13 cellular contexts compared by ENCODE assay signal in the genomic region with DNA sequence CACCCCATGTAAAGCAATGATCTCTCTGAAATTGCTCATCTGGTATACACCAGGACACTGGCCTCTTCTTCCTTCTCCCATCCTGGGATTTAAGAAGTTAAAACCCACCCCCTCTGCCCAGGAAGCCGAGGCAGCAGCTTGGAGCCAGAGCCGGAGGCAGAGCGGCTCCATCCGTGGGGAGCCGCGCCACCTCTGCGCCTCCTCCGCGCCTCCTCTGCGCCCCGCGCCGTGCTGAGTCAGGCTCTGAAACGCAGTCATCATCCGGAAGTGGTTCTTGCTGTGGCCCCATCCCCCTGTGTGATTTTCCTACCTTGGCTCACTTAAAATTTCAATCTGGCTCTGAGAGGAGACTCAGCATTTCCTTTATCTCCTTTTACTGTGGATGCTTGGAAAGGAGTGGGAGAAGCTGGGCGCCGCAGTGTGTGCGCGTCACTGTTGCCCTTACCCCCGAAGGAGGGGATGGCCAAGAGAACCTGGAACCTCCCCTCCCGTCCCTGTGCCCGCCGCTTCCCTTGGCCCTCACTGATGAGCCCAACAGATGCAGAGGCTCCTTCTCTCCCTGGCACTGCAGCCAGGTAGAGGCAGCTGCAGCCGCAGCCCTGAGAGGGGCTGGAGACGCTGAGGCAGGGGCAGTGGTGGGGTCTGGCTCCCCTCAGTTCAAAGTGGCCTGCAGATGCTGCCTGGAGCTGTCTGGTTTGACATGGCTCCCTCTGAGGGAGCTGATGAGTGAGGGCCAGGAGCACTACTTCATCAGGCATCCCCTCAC. TPM values are rescaled to one million over a fixed set of nuclear protein-coding genes. Genes with fewer than 3 reads are reported as not detected.
A peak's percentile ranks its signal among the peaks of the same experiment; 100 is the strongest.
DNase-seq lines count a peak whose midpoint lies in the region; ATAC-seq, FAIRE-seq and TF ChIP-seq lines count a peak whose summit lies in the region.
"Had no signal": no experiment of that assay in that cellular context is flagged by ENCODE, and none has a peak within 500 bp of the region (broad histone marks: within the 10 kb centered on the region; RNA-seq: fewer than 3 reads in every experiment).

No MANE protein-coding gene starts in this region.

- no peak overlapping the region for H3K4me2 ChIP-seq in Karpas-422 (ENCODE audit: low read depth, low read length, poor library complexity, severe bottlenecking)
- H3K4me2 ChIP-seq: PC-9 had no signal

- no peak for FAIRE-seq in kidney (lab: Jason Lieb, UNC)
- FAIRE-seq: urothelium cell line had no signal

- peak; percentile 20 for DNase-seq in Right ventricle myocardium superior
- no peak for DNase-seq in left ventricle myocardium superior
- DNase-seq in amniotic epithelial cell (ENCODE audit: low read depth): peak; percentile 67
- DNase-seq in kidney: peak; percentile 55
- no peak for DNase-seq in activated CD8-positive, alpha-beta T cell treated with anti-CD3 and anti-CD28 coated beads for 36 hours
- no peak for DNase-seq in NCI-H1417 (lab: John Stamatoyannopoulos, UW)
- DNase-seq in NCI-H82 treated with DMSO at 0.1 percent for 48 hours (lab: John Stamatoyannopoulos, UW; ENCODE audit: unreplicated experiment): no peak
- no peak for DNase-seq in Karpas-422
- DNase-seq: natural killer cell, PC-9, T-helper 9 cell had no signal

- POLR2A ChIA-PET in activated CD8-positive, alpha-beta T cell treated with anti-CD3 and anti-CD28 coated beads for 36 hours (lab: Charles Lee): interaction anchor here (0.6 to 0.8 kb wide), 2 partner anchors 15 to 130 kb away, joined by 3 read pairs; a partner anchor contains a TSS

- no peaks in the 10 kb centered on the region for H3K27me3 Mint-ChIP-seq in activated CD8-positive, alpha-beta T cell treated with anti-CD3 and anti-CD28 coated beads for 36 hours

- CTCF ChIA-PET in activated CD8-positive, alpha-beta T cell treated with anti-CD3 and anti-CD28 coated beads for 36 hours (lab: Charles Lee): no interaction called here

- H4K20me1 ChIP-seq in Karpas-422 (ENCODE audit: insufficient read depth, low read depth, low read length): peaks cover 15% of the 10 kb centered on the region; the same call in 1 of the 2 replicates

- no peaks in the 10 kb centered on the region for H3K9me2 ChIP-seq in Karpas-422 (replicated peaks; ENCODE audit: insufficient read depth, low read length)

- H3K9me3 ChIP-seq in kidney (ENCODE audit: control insufficient read depth in 1 of 2, low read length in 2 of 2) (no peaks in the 10 kb centered on the region), Karpas-422 (ENCODE audit: low read length) (no peaks in the 10 kb centered on the region)

- TF ChIP-seq CTCF in kidney (IDR thresholded peaks at IDR 0.05; ENCODE audit: borderline replicate concordance, extremely low read depth, insufficient read depth): no peak
- no peak for TF ChIP-seq CTCF in activated CD8-positive, alpha-beta T cell treated with anti-CD3 and anti-CD28 coated beads for 36 hours (IDR thresholded peaks at IDR 0.05)

- H3K27ac Mint-ChIP-seq in activated CD8-positive, alpha-beta T cell treated with anti-CD3 and anti-CD28 coated beads for 36 hours: no peak overlapping the region

- H3K36me3 ChIP-seq in kidney (ENCODE audit: control insufficient read depth in 1 of 2, insufficient read depth in 2 of 2, low read length in 2 of 2) (no peaks in the 10 kb centered on the region), Karpas-422 (ENCODE audit: insufficient read depth, low read length) (no peaks in the 10 kb centered on the region)
- H3K36me3 ChIP-seq: cardiac muscle cell had no signal

- H3K9ac ChIP-seq in kidney (ENCODE audit: low read length in 2 of 2): no peak overlapping the region
- no peak overlapping the region for H3K9ac ChIP-seq in Karpas-422 (ENCODE audit: low read length)

- H3K27ac ChIP-seq in kidney (ENCODE audit: low read depth in 2 of 2, low read length in 2 of 2) (no peak overlapping the region), Karpas-422 (ENCODE audit: low read length) (no peak overlapping the region)
- H3K27ac ChIP-seq: cardiac muscle cell, PC-9 had no signal

- no peak overlapping the region for H2AFZ ChIP-seq in Karpas-422 (ENCODE audit: low read length)
- H2AFZ ChIP-seq: PC-9 had no signal

- peaks cover 15% of the 10 kb centered on the region for H3K4me1 Mint-ChIP-seq in activated CD8-positive, alpha-beta T cell treated with anti-CD3 and anti-CD28 coated beads for 36 hours (ENCODE audit: low read depth)

- H3K4me3 Mint-ChIP-seq in activated CD8-positive, alpha-beta T cell treated with anti-CD3 and anti-CD28 coated beads for 36 hours: no peak overlapping the region

- ATAC-seq in Right ventricle myocardium superior (ENCODE audit: poor library complexity) (no peak), left ventricle myocardium superior (no peak)
- ATAC-seq in activated CD8-positive, alpha-beta T cell treated with anti-CD3 and anti-CD28 coated beads for 36 hours: no peak

- H3K4me3 ChIP-seq in kidney (ENCODE audit: low read length in 2 of 2): no peak overlapping the region
- no peak overlapping the region for H3K4me3 ChIP-seq in Karpas-422 (ENCODE audit: low read length)
- H3K4me3 ChIP-seq: cardiac muscle cell, PC-9 had no signal

- intact Hi-C loops in Right ventricle myocardium superior (cut with DNase I) (no loop called here), left ventricle myocardium superior (cut with micrococcal nuclease) (no loop called here), kidney (cut with DNase I) (no loop called here)
- intact Hi-C loops in activated CD8-positive, alpha-beta T cell treated with anti-CD3 and anti-CD28 coated beads for 36 hours (cut with micrococcal nuclease): no loop called here

- H3K27me3 ChIP-seq in Karpas-422 (ENCODE audit: low read length): no peaks in the 10 kb centered on the region
- H3K27me3 ChIP-seq: cardiac muscle cell had no signal

- H3K4me1 ChIP-seq in kidney (ENCODE audit: control insufficient read depth in 1 of 2, insufficient read depth in 1 of 2, low read depth in 1 of 2, low read length in 2 of 2): no peaks in the 10 kb centered on the region
- no peaks in the 10 kb centered on the region for H3K4me1 ChIP-seq in Karpas-422 (ENCODE audit: low read length)

- H3K36me3 Mint-ChIP-seq in activated CD8-positive, alpha-beta T cell treated with anti-CD3 and anti-CD28 coated beads for 36 hours (ENCODE audit: low read depth): no peaks in the 10 kb centered on the region
- H3K36me3 Mint-ChIP-seq: natural killer cell had no signal

- H3K79me2 ChIP-seq in Karpas-422 (ENCODE audit: low read length): no peaks in the 10 kb centered on the region

- H3K9me3 Mint-ChIP-seq in activated CD8-positive, alpha-beta T cell treated with anti-CD3 and anti-CD28 coated beads for 36 hours: no peaks in the 10 kb centered on the region
- H3K9me3 Mint-ChIP-seq: natural killer cell had no signal

RNA-seq across cellular contexts. Expression of a gene that starts 15.3 kb away (rescaled TPM):
- total RNA-seq in Right ventricle myocardium superior (4.3 TPM), left ventricle myocardium superior (4.9 TPM), kidney (16.1 TPM)
- polyA plus RNA-seq in kidney (ENCODE audit: insufficient read depth, low read depth, low replicate concordance): 2.9 TPM
- total RNA-seq in activated CD8-positive, alpha-beta T cell treated with anti-CD3 and anti-CD28 coated beads for 36 hours: 10 to 100 TPM; 16.5 to 16.8 TPM
- total RNA-seq in Karpas-422 (2014; rRNA removed; shearing (Covaris generic); ENCODE audit: low replicate concordance): 3.9 and 7.9 TPM in 2 replicates

RNA-seq across cellular contexts. Expression of a gene that starts 38.2 kb away (rescaled TPM):
- total RNA-seq in Right ventricle myocardium superior (21.2 TPM), left ventricle myocardium superior (18.5 TPM), kidney (28.1 TPM)
- 19.6 TPM for polyA plus RNA-seq in kidney (ENCODE audit: insufficient read depth, low read depth, low replicate concordance)
- 100 to 1,000 TPM; 290 to 299 TPM for total RNA-seq in activated CD8-positive, alpha-beta T cell treated with anti-CD3 and anti-CD28 coated beads for 36 hours
- 27.3 and 57.0 TPM in 2 replicates for total RNA-seq in Karpas-422 (2014; rRNA removed; shearing (Covaris generic); ENCODE audit: low replicate concordance)

Comparison
In these comparisons a context has a peak if more than half of its experiments do, and no peak if none do; other contexts are left out.
1. DNase-seq: peak in Right ventricle myocardium superior (single experiment), amniotic epithelial cell (single experiment) and kidney (single experiment); none in left ventricle myocardium superior (single experiment), activated CD8-positive, alpha-beta T cell treated with anti-CD3 and anti-CD28 coated beads for 36 hours (single experiment), NCI-H1417 (0 of 3), NCI-H82 treated with DMSO at 0.1 percent for 48 hours (single experiment) and Karpas-422 (single experiment).